Comparison of ENCODE assay signal across 9 cellular contexts in genomic region chr17:48002920-48003685, GRCh38. TPM values are rescaled to one million over a fixed set of nuclear protein-coding genes. Genes with fewer than 3 reads are reported as not detected.
A peak's percentile ranks its signal among the peaks of the same experiment; 100 is the strongest.
DNase-seq lines count a peak whose midpoint lies in the region; ATAC-seq and TF ChIP-seq lines count a peak whose summit lies in the region.
"Had no signal": no experiment of that assay in that cellular context is flagged by ENCODE, and none has a peak within 500 bp of the region (broad histone marks: within the 10 kb centered on the region; RNA-seq: fewer than 3 reads in every experiment).

No MANE protein-coding gene starts in this region.

- peak overlapping the region; percentile 79 to 100 for H3K18ac ChIP-seq in mesenchymal stem cell (ENCODE audit: low read depth in 1 of 2, low read length in 2 of 2)

- peak overlapping the region; percentile 100 for H4K8ac ChIP-seq in mesenchymal stem cell (ENCODE audit: low read length)

- peak overlapping the region; percentile 98 for H3K27ac ChIP-seq in A673 (ENCODE audit: low read depth, low read length, poor library complexity, severe bottlenecking)
- peak overlapping the region; percentile 98 for H3K27ac ChIP-seq in mesenchymal stem cell (ENCODE audit: low read length, poor library complexity, severe bottlenecking)

- peak overlapping the region; percentile 99 for H2BK15ac ChIP-seq in mesenchymal stem cell (ENCODE audit: low read depth, poor library complexity, severe bottlenecking)

- H3K9me3 Mint-ChIP-seq in activated naive CD4-positive, alpha-beta T cell treated with anti-CD3 and anti-CD28 coated beads for 36 hours, result no peaks in the 10 kb centered on the region
- H3K9me3 Mint-ChIP-seq: activated naive CD4-positive, alpha-beta T cell treated with anti-CD3 and anti-CD28 coated beads, Interleukin-2, amount 50 U/mL, for 24 hours had no signal

- H3K9ac ChIP-seq in mesenchymal stem cell (ENCODE audit: low read length), result peak overlapping the region; percentile 80

- DNase-seq in A673 (ENCODE audit: low spot score) (peak; percentile 97), NCI-H1105 treated with DMSO at 0.1 percent for 48 hours (lab: John Stamatoyannopoulos, UW) (peak; percentile 79), amniotic epithelial cell (ENCODE audit: low read depth) (peak; percentile 58), mesenchymal stem cell (no peak), GF-D8 (lab: John Stamatoyannopoulos, UW) (no peak)
- DNase-seq in activated naive CD4-positive, alpha-beta T cell treated with anti-CD3 and anti-CD28 coated beads for 36 hours, result no peak
- no peak for DNase-seq in activated CD8-positive, alpha-beta memory T cell treated with anti-CD3 and anti-CD28 coated beads, Interleukin-2, amount 50 U/mL, for 4 hours

- H3K4me3 ChIP-seq in A673 (ENCODE audit: low read depth, low read length, poor library complexity, severe bottlenecking) (peak overlapping the region; percentile 6), mesenchymal stem cell (ENCODE audit: insufficient read depth in 1 of 2, low read depth in 1 of 2, low read length in 2 of 2) (no peak overlapping the region)

- peak; percentile 61 for TF ChIP-seq CTCF in A673 (conservative IDR thresholded peaks at IDR 0.05; ENCODE audit: low read depth, low read length)

- peaks cover 7% of the 10 kb centered on the region for H3K27me3 Mint-ChIP-seq in activated naive CD4-positive, alpha-beta T cell treated with anti-CD3 and anti-CD28 coated beads for 36 hours (ENCODE audit: low read depth)

- intact Hi-C loops in A673 (cut with micrococcal nuclease; ENCODE audit: unreplicated experiment), result no loop called here
- intact Hi-C loops in activated naive CD4-positive, alpha-beta T cell treated with anti-CD3 and anti-CD28 coated beads for 36 hours (cut with micrococcal nuclease), result no loop called here

- H3K14ac ChIP-seq in mesenchymal stem cell (ENCODE audit: low read length in 2 of 2), result peak overlapping the region in 1 of 2 experiments; percentile 3

- no peaks in the 10 kb centered on the region for H3K36me3 Mint-ChIP-seq in activated naive CD4-positive, alpha-beta T cell treated with anti-CD3 and anti-CD28 coated beads for 36 hours (ENCODE audit: low read depth)
- H3K36me3 Mint-ChIP-seq: activated naive CD4-positive, alpha-beta T cell treated with anti-CD3 and anti-CD28 coated beads, Interleukin-2, amount 50 U/mL, for 24 hours had no signal

- H3K27me3 ChIP-seq in A673 (replicated peaks; ENCODE audit: insufficient read depth, low read depth, low read length, poor library complexity), result no peaks in the 10 kb centered on the region
- no peaks in the 10 kb centered on the region for H3K27me3 ChIP-seq in mesenchymal stem cell (ENCODE audit: control insufficient read depth in 1 of 2, insufficient read depth in 1 of 2, low read length in 2 of 2)

- BruUV-seq in A673 (replicated peaks; lab: Mats Ljungman, UMichigan), result TSS peak; percentile 88

- peaks cover 4% of the 10 kb centered on the region for H3K4me1 Mint-ChIP-seq in activated naive CD4-positive, alpha-beta T cell treated with anti-CD3 and anti-CD28 coated beads for 36 hours (ENCODE audit: low read depth)

- H2AFZ ChIP-seq in mesenchymal stem cell (ENCODE audit: low read depth, low read length), result no peak overlapping the region

- peak overlapping the region; percentile 88 to 100 for H2BK12ac ChIP-seq in mesenchymal stem cell (ENCODE audit: low read length in 2 of 2)

- no peak for ATAC-seq in GM18861 (IDR thresholded peaks at IDR 0.05; ENCODE audit: unreplicated experiment)

- 47% methylated on average over 15 of the region's 16 CpGs for WGBS in mesenchymal stem cell

- H2AK5ac ChIP-seq in mesenchymal stem cell (ENCODE audit: low read length, severe bottlenecking), result peak overlapping the region; percentile 14

- no peaks in the 10 kb centered on the region for H3K79me1 ChIP-seq in mesenchymal stem cell (replicated peaks; ENCODE audit: low read length, poor library complexity, severe bottlenecking)

- peak overlapping the region; percentile 66 for H2BK5ac ChIP-seq in mesenchymal stem cell (ENCODE audit: low read depth, low read length, poor library complexity, severe bottlenecking)

- no peak overlapping the region for H3K27ac Mint-ChIP-seq in activated naive CD4-positive, alpha-beta T cell treated with anti-CD3 and anti-CD28 coated beads for 36 hours
- H3K27ac Mint-ChIP-seq: activated naive CD4-positive, alpha-beta T cell treated with anti-CD3 and anti-CD28 coated beads, Interleukin-2, amount 50 U/mL, for 24 hours had no signal

- POLR2A ChIA-PET in A673 (lab: Charles Lee; ENCODE audit: low non-redundant PET), result no interaction called here

- H3K4ac ChIP-seq in mesenchymal stem cell (ENCODE audit: low read depth in 1 of 2, low read length in 2 of 2), result peak overlapping the region; percentile 62 to 99

- peak overlapping the region in 1 of 2 experiments; percentile 35 for H3K23ac ChIP-seq in mesenchymal stem cell (ENCODE audit: low read length in 2 of 2)

- H3K4me2 ChIP-seq in mesenchymal stem cell (ENCODE audit: low read length, poor library complexity, severe bottlenecking), result peak overlapping the region; percentile 1

- peaks cover 67% of the 10 kb centered on the region for H3K4me1 ChIP-seq in A673 (ENCODE audit: insufficient read depth, low read length, poor library complexity, severe bottlenecking)
- H3K4me1 ChIP-seq in mesenchymal stem cell (ENCODE audit: control insufficient read depth, insufficient read depth, low read depth, low read length), result peaks cover 30% of the 10 kb centered on the region

- CTCF ChIA-PET in A673 (lab: Charles Lee), result interaction anchor here (0.5 to 2.2 kb wide), 4 partner anchors 9 to 381 kb away, joined by 3 to 13 read pairs (median 8); no protein-coding TSS in a partner anchor
- CTCF ChIA-PET in activated naive CD4-positive, alpha-beta T cell treated with anti-CD3 and anti-CD28 coated beads for 36 hours (lab: Charles Lee), result interaction anchor here (0.6 to 1.4 kb wide), 2 partner anchors 24 to 793 kb away, joined by 3 to 5 read pairs; no protein-coding TSS in a partner anchor

- H3K9me3 ChIP-seq in A673 (ENCODE audit: low read depth, low read length, poor library complexity, severe bottlenecking), result no peaks in the 10 kb centered on the region
- H3K9me3 ChIP-seq in mesenchymal stem cell (ENCODE audit: control insufficient read depth, low read length), result no peaks in the 10 kb centered on the region

- H4K91ac ChIP-seq in mesenchymal stem cell (ENCODE audit: low read length), result peak overlapping the region; percentile 100

- H3K36me3 ChIP-seq in A673 (ENCODE audit: insufficient read depth, low read length, poor library complexity, severe bottlenecking) (no peaks in the 10 kb centered on the region), mesenchymal stem cell (ENCODE audit: control insufficient read depth in 1 of 2, insufficient read depth in 2 of 2, low read depth in 1 of 2, low read length in 2 of 2) (no peaks in the 10 kb centered on the region)

- peak overlapping the region; percentile 93 for H2BK120ac ChIP-seq in mesenchymal stem cell (ENCODE audit: low read depth, low read length)

- H3K4me3 Mint-ChIP-seq in activated naive CD4-positive, alpha-beta T cell treated with anti-CD3 and anti-CD28 coated beads for 36 hours, result no peak overlapping the region
- H3K4me3 Mint-ChIP-seq: activated naive CD4-positive, alpha-beta T cell treated with anti-CD3 and anti-CD28 coated beads, Interleukin-2, amount 50 U/mL, for 24 hours had no signal

RNA-seq across cellular contexts. Expression of gene CDK5RAP3, which starts 32.2 kb away (rescaled TPM):
- 172 and 204 TPM in 2 replicates for total RNA-seq in A673 (2021)
- polyA plus RNA-seq in mesenchymal stem cell (2013, experiment 1 of 2), result 75.6 TPM
- 69.9 TPM for polyA plus RNA-seq in mesenchymal stem cell (2013, experiment 2 of 2)
- total RNA-seq in activated naive CD4-positive, alpha-beta T cell treated with anti-CD3 and anti-CD28 coated beads for 36 hours, result 100 to 1,000 TPM; 174 to 175 TPM

RNA-seq across cellular contexts. Expression of gene COPZ2, which starts 34.5 kb away (rescaled TPM):
- 2.3 TPM in 1 of 2 replicates, not detected in the other for total RNA-seq in A673 (2021)
- polyA plus RNA-seq in mesenchymal stem cell (2013, experiment 1 of 2), result 148 TPM
- 153 TPM for polyA plus RNA-seq in mesenchymal stem cell (2013, experiment 2 of 2)
- total RNA-seq in activated naive CD4-positive, alpha-beta T cell treated with anti-CD3 and anti-CD28 coated beads for 36 hours, result 1 to 10 TPM; 2.4 to 3.3 TPM

RNA-seq across cellular contexts. Expression of gene NFE2L1, which starts 45.1 kb away (rescaled TPM):
- total RNA-seq in A673 (2021), result 149 and 168 TPM in 2 replicates
- polyA plus RNA-seq in mesenchymal stem cell (2013, experiment 1 of 2), result 172 TPM
- 169 TPM for polyA plus RNA-seq in mesenchymal stem cell (2013, experiment 2 of 2)
- total RNA-seq in activated naive CD4-positive, alpha-beta T cell treated with anti-CD3 and anti-CD28 coated beads for 36 hours, result 100 to 1,000 TPM in 1 of 2 experiments, 10 to 100 TPM in 1; 95.2 to 102 TPM

RNA-seq across cellular contexts. Expression of gene PRR15L, which starts 45.4 kb away (rescaled TPM):
- not detected in 2 replicates for total RNA-seq in A673 (2021)
- polyA plus RNA-seq in mesenchymal stem cell (2013, experiment 1 of 2), result not detected
- polyA plus RNA-seq in mesenchymal stem cell (2013, experiment 2 of 2), result not detected
- not detected for total RNA-seq in activated naive CD4-positive, alpha-beta T cell treated with anti-CD3 and anti-CD28 coated beads for 36 hours

Comparison
In these comparisons a context has a peak if more than half of its experiments do, and no peak if none do; other contexts are left out.
1. DNase-seq: peak in A673 (single experiment), NCI-H1105 treated with DMSO at 0.1 percent for 48 hours (single experiment) and amniotic epithelial cell (single experiment); none in mesenchymal stem cell (single experiment), activated naive CD4-positive, alpha-beta T cell treated with anti-CD3 and anti-CD28 coated beads for 36 hours (single experiment), activated CD8-positive, alpha-beta memory T cell treated with anti-CD3 and anti-CD28 coated beads, Interleukin-2, amount 50 U/mL, for 4 hours (single experiment) and GF-D8 (single experiment).